Comparison of ENCODE assay signal across 1 cellular context in genomic region chr19:12668346-12668745, GRCh38.
TF ChIP-seq lines count a peak whose summit lies in the region.

No MANE protein-coding gene starts in this region.

TF ChIP-seq in HepG2, 621 proteins besides CTCF, POLR2A, EP300 and RAD21:
- no peak for TF ChIP-seq IRF2 (CRISPR knock-in tag; IDR thresholded peaks at IDR 0.05)
